Comparison of ENCODE assay signal across 8 cellular contexts in the genomic region with DNA sequence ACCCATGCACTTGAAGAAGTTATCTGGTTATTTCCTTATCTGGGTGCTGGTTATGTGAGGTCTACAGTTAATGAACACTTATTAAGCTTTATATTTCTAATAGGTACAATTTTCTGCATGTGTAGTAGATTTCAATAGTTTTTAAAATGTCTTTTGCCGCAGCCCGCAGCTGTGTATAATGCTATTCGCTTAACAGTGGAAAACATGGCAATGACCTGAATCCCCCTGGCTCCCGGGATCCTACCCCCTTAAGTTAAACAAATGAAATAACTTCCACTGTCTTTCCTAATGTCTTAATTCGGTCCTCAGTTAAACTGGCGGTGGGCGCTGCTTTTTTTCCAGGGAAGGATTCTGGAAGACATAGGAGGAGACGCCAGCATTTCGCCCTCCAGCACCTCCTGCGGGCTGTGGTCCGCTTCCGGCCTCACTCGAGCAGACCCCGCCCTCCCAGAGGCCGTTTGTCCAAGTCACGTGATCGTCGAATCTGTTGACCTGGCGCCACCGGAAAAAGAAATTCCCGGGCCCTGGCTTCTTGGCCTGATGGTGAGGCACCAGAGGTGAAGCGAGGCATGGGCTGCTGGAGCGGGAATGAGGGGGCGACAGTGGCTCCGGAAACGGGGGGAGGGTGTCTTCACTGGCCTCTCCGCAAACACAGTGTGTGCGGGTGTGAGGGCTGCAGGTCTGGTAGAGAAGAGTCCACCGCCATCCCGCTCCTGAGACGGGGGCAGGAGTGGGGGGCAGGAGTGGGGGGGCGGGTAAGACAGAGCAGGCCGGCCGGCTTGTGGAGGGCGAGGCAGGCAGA.
DNase-seq lines count a peak whose midpoint lies in the region; ATAC-seq and TF ChIP-seq lines count a peak whose summit lies in the region.

No MANE protein-coding gene starts in this region.

- CTCF ChIA-PET in HEK293 (lab: Yijun Ruan, JAX) = interaction anchor here (0.6 to 1.4 kb wide), 5 partner anchors 9 to 163 kb away, joined by 3 to 6 read pairs (median 3); no protein-coding TSS in a partner anchor

- in situ Hi-C loops in astrocyte of the cerebellum (cut with HindIII; ENCODE audit: low sequenced_read_pairs) = no loop called here

- H3K4me3 Mint-ChIP-seq in T-helper 2 cell treated with Interferon-gamma antibody and Interleukin-4, amounts not matched to agents 5 μg/mL and 100 μg/mL, for 36 hours = peak overlapping the region; percentile 93

- H3K4me1 ChIP-seq in ES-I3 (ENCODE audit: insufficient read depth, low read length) (no peaks in the 10 kb centered on the region), HEK293 (ENCODE audit: control insufficient read depth, insufficient read depth, low read length) (peaks cover 2% of the 10 kb centered on the region; the same call in 1 of the 2 replicates), rectal smooth muscle tissue (ENCODE audit: control insufficient read depth, insufficient read depth, low read length) (peaks cover 5% of the 10 kb centered on the region)

- peak overlapping the region; percentile 60 for H3K4me3 ChIP-seq in HEK293 (ENCODE audit: low read depth, low read length)
- H3K4me3 ChIP-seq in astrocyte of the cerebellum (ENCODE audit: low read depth, low read length) = peak overlapping the region; percentile 50
- peak overlapping the region; percentile 84 for H3K4me3 ChIP-seq in rectal smooth muscle tissue (ENCODE audit: low read length)

- H3K27ac ChIP-seq in HEK293 (ENCODE audit: extremely low read depth, low read depth, low read length) (peak overlapping the region; percentile 38; the same call in 1 of the 2 replicates), rectal smooth muscle tissue (ENCODE audit: low read depth, low read length) (peak overlapping the region; percentile 86)

- peak; percentile 45 for TF ChIP-seq CTCF in HEK293 (tag by site-specific recombination; IDR thresholded peaks at IDR 0.05)
- peak; percentile 28 for TF ChIP-seq CTCF in astrocyte of the cerebellum (IDR thresholded peaks at IDR 0.05; ENCODE audit: low read depth, low read length, missing control alignments)

- POLR2A ChIA-PET in HEK293 (lab: Yijun Ruan, JAX) = interaction anchor here (0.7 to 0.8 kb wide), 2 partner anchors 20 kb away, joined by 3 read pairs; no protein-coding TSS in a partner anchor

- no peaks in the 10 kb centered on the region for H3K9me3 ChIP-seq in ES-I3 (ENCODE audit: control insufficient read depth, insufficient read depth, low read length)
- H3K9me3 ChIP-seq in HEK293 (ENCODE audit: control insufficient read depth, insufficient read depth, low read depth, low read length) = no peaks in the 10 kb centered on the region

- no peak for ATAC-seq in HG02763 (IDR thresholded peaks at IDR 0.05; ENCODE audit: unreplicated experiment)

- no peaks in the 10 kb centered on the region for H3K27me3 ChIP-seq in rectal smooth muscle tissue (ENCODE audit: control insufficient read depth, insufficient read depth, low read length)

- peak; percentile 78 for DNase-seq in NCI-H1417 treated with DMSO at 0.1 percent for 48 hours (lab: John Stamatoyannopoulos, UW)
- peak; percentile 72 for DNase-seq in T-helper 2 cell treated with Interferon-gamma antibody and Interleukin-4, amounts not matched to agents 5 μg/mL and 100 μg/mL, for 36 hours (ENCODE audit: low spot score)
- peak; percentile 32 for DNase-seq in astrocyte of the cerebellum (ENCODE audit: low read depth)
- peak; percentile 93 for DNase-seq in hepatic stellate cell (ENCODE audit: low spot score)

- H3K36me3 Mint-ChIP-seq in T-helper 2 cell treated with Interferon-gamma antibody and Interleukin-4, amounts not matched to agents 5 μg/mL and 100 μg/mL, for 36 hours (ENCODE audit: low read depth) = peaks cover 2% of the 10 kb centered on the region

- peak overlapping the region; percentile 94 for H3K27ac Mint-ChIP-seq in T-helper 2 cell treated with Interferon-gamma antibody and Interleukin-4, amounts not matched to agents 5 μg/mL and 100 μg/mL, for 36 hours

- peak overlapping the region; percentile 85 for H3K9ac ChIP-seq in ES-I3 (ENCODE audit: low read depth, low read length)
- H3K9ac ChIP-seq in rectal smooth muscle tissue (ENCODE audit: low read length) = no peak overlapping the region

- no peaks in the 10 kb centered on the region for H3K9me3 Mint-ChIP-seq in T-helper 2 cell treated with Interferon-gamma antibody and Interleukin-4, amounts not matched to agents 5 μg/mL and 100 μg/mL, for 36 hours

- H3K36me3 ChIP-seq in ES-I3 (ENCODE audit: insufficient read depth, low read length) (no peaks in the 10 kb centered on the region), HEK293 (ENCODE audit: control insufficient read depth in 2 of 2, insufficient read depth in 1 of 2, low read length in 2 of 2) (no peaks in the 10 kb centered on the region), rectal smooth muscle tissue (ENCODE audit: control insufficient read depth, insufficient read depth, low read length) (no peaks in the 10 kb centered on the region)

- peaks cover 20% of the 10 kb centered on the region for H3K4me1 Mint-ChIP-seq in T-helper 2 cell treated with Interferon-gamma antibody and Interleukin-4, amounts not matched to agents 5 μg/mL and 100 μg/mL, for 36 hours (ENCODE audit: low read depth)

- H3K27me3 Mint-ChIP-seq in T-helper 2 cell treated with Interferon-gamma antibody and Interleukin-4, amounts not matched to agents 5 μg/mL and 100 μg/mL, for 36 hours (ENCODE audit: low read depth) = peaks cover 4% of the 10 kb centered on the region

TF ChIP-seq in HEK293, 187 proteins besides CTCF, POLR2A, EP300 and RAD21 (continues in another document):
- TF ChIP-seq, protein P1, sequence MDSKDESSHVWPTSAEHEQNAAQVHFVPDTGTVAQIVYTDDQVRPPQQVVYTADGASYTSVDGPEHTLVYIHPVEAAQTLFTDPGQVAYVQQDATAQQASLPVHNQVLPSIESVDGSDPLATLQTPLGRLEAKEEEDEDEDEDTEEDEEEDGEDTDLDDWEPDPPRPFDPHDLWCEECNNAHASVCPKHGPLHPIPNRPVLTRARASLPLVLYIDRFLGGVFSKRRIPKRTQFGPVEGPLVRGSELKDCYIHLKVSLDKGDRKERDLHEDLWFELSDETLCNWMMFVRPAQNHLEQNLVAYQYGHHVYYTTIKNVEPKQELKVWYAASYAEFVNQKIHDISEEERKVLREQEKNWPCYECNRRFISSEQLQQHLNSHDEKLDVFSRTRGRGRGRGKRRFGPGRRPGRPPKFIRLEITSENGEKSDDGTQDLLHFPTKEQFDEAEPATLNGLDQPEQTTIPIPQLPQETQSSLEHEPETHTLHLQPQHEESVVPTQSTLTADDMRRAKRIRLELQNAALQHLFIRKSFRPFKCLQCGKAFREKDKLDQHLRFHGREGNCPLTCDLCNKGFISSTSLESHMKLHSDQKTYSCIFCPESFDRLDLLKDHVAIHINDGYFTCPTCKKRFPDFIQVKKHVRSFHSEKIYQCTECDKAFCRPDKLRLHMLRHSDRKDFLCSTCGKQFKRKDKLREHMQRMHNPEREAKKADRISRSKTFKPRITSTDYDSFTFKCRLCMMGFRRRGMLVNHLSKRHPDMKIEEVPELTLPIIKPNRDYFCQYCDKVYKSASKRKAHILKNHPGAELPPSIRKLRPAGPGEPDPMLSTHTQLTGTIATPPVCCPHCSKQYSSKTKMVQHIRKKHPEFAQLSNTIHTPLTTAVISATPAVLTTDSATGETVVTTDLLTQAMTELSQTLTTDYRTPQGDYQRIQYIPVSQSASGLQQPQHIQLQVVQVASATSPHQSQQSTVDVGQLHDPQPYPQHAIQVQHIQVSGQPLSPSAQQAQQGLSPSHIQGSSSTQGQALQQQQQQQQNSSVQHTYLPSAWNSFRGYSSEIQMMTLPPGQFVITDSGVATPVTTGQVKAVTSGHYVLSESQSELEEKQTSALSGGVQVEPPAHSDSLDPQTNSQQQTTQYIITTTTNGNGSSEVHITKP (tag by site-specific recombination; IDR thresholded peaks at IDR 0.05) = 0 out of 2 replicates have a peak, but pooled peaks have one; percentile 25
- TF ChIP-seq, protein P2, sequence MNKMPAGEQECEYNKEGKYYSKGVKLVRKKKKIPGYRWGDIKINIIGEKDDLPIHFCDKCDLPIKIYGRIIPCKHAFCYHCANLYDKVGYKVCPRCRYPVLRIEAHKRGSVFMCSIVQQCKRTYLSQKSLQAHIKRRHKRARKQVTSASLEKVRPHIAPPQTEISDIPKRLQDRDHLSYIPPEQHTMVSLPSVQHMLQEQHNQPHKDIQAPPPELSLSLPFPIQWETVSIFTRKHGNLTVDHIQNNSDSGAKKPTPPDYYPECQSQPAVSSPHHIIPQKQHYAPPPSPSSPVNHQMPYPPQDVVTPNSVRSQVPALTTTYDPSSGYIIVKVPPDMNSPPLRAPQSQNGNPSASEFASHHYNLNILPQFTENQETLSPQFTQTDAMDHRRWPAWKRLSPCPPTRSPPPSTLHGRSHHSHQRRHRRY (tag by site-specific recombination; IDR thresholded peaks at IDR 0.05) = no peak
- TF ChIP-seq OSR2 (tag by site-specific recombination; IDR thresholded peaks at IDR 0.05) (peak; percentile 46; the same call in 1 of the 2 replicates), BCL11A (tag by site-specific recombination; IDR thresholded peaks at IDR 0.05; ENCODE audit: low read depth) (peak; percentile 11; the same call in 1 of the 2 replicates), SP3 (tag by site-specific recombination; IDR thresholded peaks at IDR 0.05) (peak; percentile 55), ZNF324 (tag by site-specific recombination; IDR thresholded peaks at IDR 0.05) (peak; percentile 30; the same call in 1 of the 2 replicates), ZNF211 (tag by site-specific recombination; IDR thresholded peaks at IDR 0.05; ENCODE audit: low read depth) (no peak), ZNF341 (tag by site-specific recombination; IDR thresholded peaks at IDR 0.05; ENCODE audit: low read depth) (0 out of 2 replicates have a peak, but pooled peaks have one; percentile 38)
- TF ChIP-seq, protein P3, sequence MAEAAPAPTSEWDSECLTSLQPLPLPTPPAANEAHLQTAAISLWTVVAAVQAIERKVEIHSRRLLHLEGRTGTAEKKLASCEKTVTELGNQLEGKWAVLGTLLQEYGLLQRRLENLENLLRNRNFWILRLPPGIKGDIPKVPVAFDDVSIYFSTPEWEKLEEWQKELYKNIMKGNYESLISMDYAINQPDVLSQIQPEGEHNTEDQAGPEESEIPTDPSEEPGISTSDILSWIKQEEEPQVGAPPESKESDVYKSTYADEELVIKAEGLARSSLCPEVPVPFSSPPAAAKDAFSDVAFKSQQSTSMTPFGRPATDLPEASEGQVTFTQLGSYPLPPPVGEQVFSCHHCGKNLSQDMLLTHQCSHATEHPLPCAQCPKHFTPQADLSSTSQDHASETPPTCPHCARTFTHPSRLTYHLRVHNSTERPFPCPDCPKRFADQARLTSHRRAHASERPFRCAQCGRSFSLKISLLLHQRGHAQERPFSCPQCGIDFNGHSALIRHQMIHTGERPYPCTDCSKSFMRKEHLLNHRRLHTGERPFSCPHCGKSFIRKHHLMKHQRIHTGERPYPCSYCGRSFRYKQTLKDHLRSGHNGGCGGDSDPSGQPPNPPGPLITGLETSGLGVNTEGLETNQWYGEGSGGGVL (tag by site-specific recombination; IDR thresholded peaks at IDR 0.05) = peak; percentile 92

Comparison
In these comparisons a context has a peak if more than half of its experiments do, and no peak if none do; other contexts are left out.
1. DNase-seq: peak in every context shown above with its lines; median percentile 93 in hepatic stellate cell; 78 in NCI-H1417 treated with DMSO at 0.1 percent for 48 hours; 72 in T-helper 2 cell treated with Interferon-gamma antibody and Interleukin-4, amounts not matched to agents 5 μg/mL and 100 μg/mL, for 36 hours; 32 in astrocyte of the cerebellum.